ENCODE assay signal across 1 cellular context in the genomic region with DNA sequence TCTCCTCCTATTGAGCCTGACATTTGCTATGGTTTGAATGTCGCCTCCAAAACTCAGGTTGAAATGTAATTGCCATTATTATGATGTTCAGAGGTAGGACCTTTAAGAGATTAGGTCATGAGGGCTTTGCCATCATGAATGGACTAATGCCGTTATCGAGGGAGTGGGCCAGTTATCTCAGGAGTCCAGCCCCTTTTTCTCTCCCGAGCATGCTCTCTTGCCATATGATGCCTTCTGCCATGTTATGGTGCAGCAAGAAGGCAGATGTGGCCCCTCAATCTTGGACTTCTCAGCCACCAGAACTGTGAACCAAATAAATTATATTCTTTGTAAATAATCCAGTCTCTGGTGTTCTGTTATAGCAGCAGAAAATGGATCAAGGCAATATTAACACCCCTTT.
TF ChIP-seq lines count a peak whose summit lies in the region.

No MANE protein-coding gene starts in this region.

TF ChIP-seq in K562, 482 proteins besides CTCF, POLR2A, EP300 and RAD21 (continued from another document):
- TF ChIP-seq RREB1 (CRISPR knock-in tag; IDR thresholded peaks at IDR 0.05): no peak
- no peak for TF ChIP-seq CSDE1 (IDR thresholded peaks at IDR 0.05)
- TF ChIP-seq CHCHD3 (CRISPR knock-in tag; IDR thresholded peaks at IDR 0.05): no peak
- TF ChIP-seq, protein P1, sequence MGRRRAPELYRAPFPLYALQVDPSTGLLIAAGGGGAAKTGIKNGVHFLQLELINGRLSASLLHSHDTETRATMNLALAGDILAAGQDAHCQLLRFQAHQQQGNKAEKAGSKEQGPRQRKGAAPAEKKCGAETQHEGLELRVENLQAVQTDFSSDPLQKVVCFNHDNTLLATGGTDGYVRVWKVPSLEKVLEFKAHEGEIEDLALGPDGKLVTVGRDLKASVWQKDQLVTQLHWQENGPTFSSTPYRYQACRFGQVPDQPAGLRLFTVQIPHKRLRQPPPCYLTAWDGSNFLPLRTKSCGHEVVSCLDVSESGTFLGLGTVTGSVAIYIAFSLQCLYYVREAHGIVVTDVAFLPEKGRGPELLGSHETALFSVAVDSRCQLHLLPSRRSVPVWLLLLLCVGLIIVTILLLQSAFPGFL (CRISPR knock-in tag; IDR thresholded peaks at IDR 0.05): no peak
